ENCODE assay signal across 14 cellular contexts in genomic region chr5:61702784-61703183, GRCh38.
A peak's percentile ranks its signal among the peaks of the same experiment; 100 is the strongest.
DNase-seq lines count a peak whose midpoint lies in the region; ATAC-seq and TF ChIP-seq lines count a peak whose summit lies in the region.
"Had no signal": no experiment of that assay in that cellular context is flagged by ENCODE, and none has a peak within 500 bp of the region (broad histone marks: within the 10 kb centered on the region; RNA-seq: fewer than 3 reads in every experiment).

No MANE protein-coding gene starts in this region.

- peak; percentile 1 for ATAC-seq in GM18870 (IDR thresholded peaks at IDR 0.05; ENCODE audit: unreplicated experiment)
- peak; percentile 20 for ATAC-seq in GM21529 (IDR thresholded peaks at IDR 0.05; ENCODE audit: unreplicated experiment)
- ATAC-seq in HG03175 (IDR thresholded peaks at IDR 0.05; ENCODE audit: unreplicated experiment): peak; percentile 3
- no peak for ATAC-seq in GM21737 (IDR thresholded peaks at IDR 0.05; ENCODE audit: unreplicated experiment)
- ATAC-seq: lower lobe of right lung, right cardiac atrium had no signal

- no peak for TF ChIP-seq CTCF in fibroblast of mammary gland (conservative IDR thresholded peaks at IDR 0.05; ENCODE audit: control insufficient read depth, insufficient read depth, low read depth, low read length)

- no peak overlapping the region for H3K4me3 ChIP-seq in fibroblast of mammary gland (ENCODE audit: control insufficient read depth, low read depth, low read length)
- H3K4me3 ChIP-seq: lower lobe of right lung, SK-N-MC had no signal

- DNase-seq in fibroblast of mammary gland (ENCODE audit: low read depth) (peak; percentile 25), NCI-H510A treated with DMSO at 0.1 percent for 48 hours (lab: John Stamatoyannopoulos, UW) (no peak), SHP77 (lab: John Stamatoyannopoulos, UW) (no peak), SHP77 treated with DMSO at 0.1 percent for 48 hours (lab: John Stamatoyannopoulos, UW) (no peak)
- DNase-seq: activated naive CD4-positive, alpha-beta T cell; effector CD4-positive, alpha-beta T cell; lower lobe of right lung; right cardiac atrium; stimulated activated CD4-positive, alpha-beta T cell treated with anti-CD3 and anti-CD28 coated beads, Interleukin-2, amount 100 ng/mL, for 48 hours had no signal
